ENCODE assay signal across 1 cellular context in genomic region chr13:96297360-96297759, GRCh38.
TF ChIP-seq lines count a peak whose summit lies in the region.

No MANE protein-coding gene starts in this region.

TF ChIP-seq in H1, 55 proteins besides CTCF, POLR2A, EP300 and RAD21:
- TF ChIP-seq HDAC2 (IDR thresholded peaks at IDR 0.05; ENCODE audit: borderline replicate concordance in 1 of 2, low read depth in 2 of 2, low read length in 2 of 2) (no peak), CBX5 (IDR thresholded peaks at IDR 0.05; ENCODE audit: low read depth, low read length) (no peak), SP4 (IDR thresholded peaks at IDR 0.05; ENCODE audit: low read length) (no peak), RFX5 (IDR thresholded peaks at IDR 0.05; ENCODE audit: borderline replicate concordance, low read depth, low read length) (no peak), RXRA (IDR thresholded peaks at IDR 0.05; ENCODE audit: insufficient read depth, low read depth, low read length) (no peak), CREB1 (IDR thresholded peaks at IDR 0.05) (no peak), BACH1 (IDR thresholded peaks at IDR 0.05; ENCODE audit: low read length) (no peak), TAF1 (IDR thresholded peaks at IDR 0.05; ENCODE audit: low read depth, low read length) (no peak), E2F6 (IDR thresholded peaks at IDR 0.05) (no peak), SP2 (IDR thresholded peaks at IDR 0.05; ENCODE audit: low read length) (no peak)
